13 cellular contexts compared by ENCODE assay signal in the genomic region with DNA sequence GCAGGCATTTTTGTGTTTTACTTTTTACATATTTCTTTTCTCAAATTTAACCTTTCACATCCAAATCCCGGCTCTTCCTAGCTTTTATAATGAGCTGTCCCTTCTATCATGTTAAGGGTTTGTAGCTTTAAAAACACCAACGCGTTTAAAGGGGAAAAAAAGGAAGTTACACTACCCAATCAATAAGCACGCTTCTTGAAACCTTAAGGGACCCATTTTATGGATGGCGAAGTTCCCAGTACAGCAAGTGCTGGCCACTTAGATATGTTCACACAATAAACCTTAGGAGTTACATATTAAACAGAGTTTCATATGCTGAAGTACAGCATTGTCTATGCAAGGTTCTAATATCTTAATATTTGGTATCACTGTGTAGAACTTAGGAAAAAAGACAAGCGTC. TPM values are rescaled to one million over a fixed set of nuclear protein-coding genes. Genes with fewer than 3 reads are reported as not detected.
DNase-seq lines count a peak whose midpoint lies in the region; ATAC-seq, FAIRE-seq and TF ChIP-seq lines count a peak whose summit lies in the region.
"Had no signal": no experiment of that assay in that cellular context is flagged by ENCODE, and none has a peak within 500 bp of the region (broad histone marks: within the 10 kb centered on the region; RNA-seq: fewer than 3 reads in every experiment).

No MANE protein-coding gene starts in this region.

- peak overlapping the region; percentile 97 for H3K27ac Mint-ChIP-seq in chondrocyte (ENCODE audit: unreplicated experiment)

- H3K4me3 ChIP-seq in HFF-Myc (replicated peaks; ENCODE audit: low read depth, low read length) (peak overlapping the region; percentile 69), subcutaneous abdominal adipose tissue (ENCODE audit: low read depth in 1 of 5, low read length in 5 of 5) (peak overlapping the region; percentile 75 to 95 (median 83))

- H3K9me3 ChIP-seq in subcutaneous abdominal adipose tissue (ENCODE audit: control insufficient read depth in 5 of 5, low read length in 5 of 5): no peaks in the 10 kb centered on the region

- peaks cover 45% of the 10 kb centered on the region for H3K4me1 Mint-ChIP-seq in chondrocyte (ENCODE audit: low read depth)

- H3K4me3 Mint-ChIP-seq in chondrocyte (ENCODE audit: unreplicated experiment): peak overlapping the region; percentile 89

- ATAC-seq in GM21576 (IDR thresholded peaks at IDR 0.05; ENCODE audit: unreplicated experiment): no peak

- H3K36me3 Mint-ChIP-seq in chondrocyte (ENCODE audit: low read depth): peaks cover 8% of the 10 kb centered on the region

- FAIRE-seq in GM12891 (lab: Jason Lieb, UNC): no peak
- FAIRE-seq: G401.6, islet of Langerhans had no signal

- peaks cover 0 to 46% (median 37%) of the 10 kb centered on the region in 5 donors for H3K4me1 ChIP-seq in subcutaneous abdominal adipose tissue (ENCODE audit: control insufficient read depth in 5 of 5, insufficient read depth in 5 of 5, low read length in 5 of 5)

- H3K27me3 ChIP-seq in subcutaneous abdominal adipose tissue (ENCODE audit: control insufficient read depth in 5 of 5, insufficient read depth in 4 of 5, low read length in 5 of 5): no peaks in the 10 kb centered on the region

- no peak for TF ChIP-seq POLR2A in GM12891 (IDR thresholded peaks at IDR 0.05; ENCODE audit: low read depth, low read length)

- no peaks in the 10 kb centered on the region for H3K27me3 Mint-ChIP-seq in chondrocyte (ENCODE audit: low read depth)

- H3K36me3 ChIP-seq in subcutaneous abdominal adipose tissue (ENCODE audit: control insufficient read depth in 5 of 5, insufficient read depth in 5 of 5, low read length in 5 of 5): peaks cover 10 to 14% (median 12%) of the 10 kb centered on the region in 5 donors

- DNase-seq in HFF-Myc (ENCODE audit: extremely low read depth, low read depth) (no peak), chondrocyte (ENCODE audit: low spot score) (no peak), lung microvascular endothelial cell (ENCODE audit: low read depth in 2 of 2) (peak; percentile 53 to 56), GM12891 (ENCODE audit: insufficient read length, low spot score) (no peak), SK-N-DZ (ENCODE audit: low spot score) (no peak)
- no peak for DNase-seq in stimulated activated CD8-positive, alpha-beta memory T cell treated with anti-CD3 and anti-CD28 coated beads, Interleukin-4, amount 100 ng/mL, for 48 hours
- DNase-seq: activated T-cell treated with anti-CD3 and anti-CD28 coated beads, Interleukin-2, amount 50 U/mL, for 1 hour; effector CD4-positive, alpha-beta T cell; NCI-H510A had no signal

- no peaks in the 10 kb centered on the region for H3K9me3 Mint-ChIP-seq in chondrocyte (ENCODE audit: low read depth)

- TF ChIP-seq CTCF in HFF-Myc (IDR thresholded peaks at IDR 0.05; ENCODE audit: low read depth, low read length, missing control alignments) (no peak), chondrocyte (IDR thresholded peaks at IDR 0.05) (no peak)

- peak overlapping the region; percentile 99 for H3K27ac ChIP-seq in subcutaneous abdominal adipose tissue (ENCODE audit: low read depth, low read length)

- peak overlapping the region; percentile 68 to 99 (median 88) for H3K9ac ChIP-seq in subcutaneous abdominal adipose tissue (ENCODE audit: low read length in 5 of 5)

TF ChIP-seq in GM12891, 5 proteins besides CTCF, POLR2A, EP300 and RAD21:
- TF ChIP-seq PAX5 (IDR thresholded peaks at IDR 0.05; ENCODE audit: insufficient read depth, low read length, severe bottlenecking) (no peak), POU2F2 (IDR thresholded peaks at IDR 0.05; ENCODE audit: low read depth, low read length) (no peak)

RNA-seq across cellular contexts. Expression of a gene that starts 1.8 kb away (rescaled TPM):
- total RNA-seq in chondrocyte (8.2 to 15.0 TPM (median 9.4 TPM) in 3 replicates), lung microvascular endothelial cell (361 and 479 TPM in 2 replicates)
- polyA plus RNA-seq in GM12891 (2012; ENCODE audit: low read depth, missing spikeins): 1.3 TPM
- polyA plus RNA-seq in SK-N-DZ (2014; cell fraction: cytosol; rRNA removed): not detected in 2 replicates
- 0.07 TPM in 1 of 2 replicates, not detected in the other for polyA plus RNA-seq in SK-N-DZ (2014; cell fraction: nucleus; rRNA removed)

RNA-seq across cellular contexts. Expression of a gene that starts 16.9 kb away (rescaled TPM):
- total RNA-seq in chondrocyte (not detected in 3 replicates), lung microvascular endothelial cell (not detected in 2 replicates)
- polyA plus RNA-seq in GM12891 (2012; ENCODE audit: low read depth, missing spikeins): not detected
- polyA plus RNA-seq in SK-N-DZ (2014; cell fraction: cytosol; rRNA removed): 0.83 TPM in 1 of 2 replicates, not detected in the other
- 0.51 and 2.5 TPM in 2 replicates for polyA plus RNA-seq in SK-N-DZ (2014; cell fraction: nucleus; rRNA removed)

RNA-seq across cellular contexts. Expression of a gene that starts 32.7 kb away (rescaled TPM):
- 6.0 to 14.1 TPM (median 10.6 TPM) in 3 replicates for total RNA-seq in chondrocyte
- total RNA-seq in lung microvascular endothelial cell: 72.1 and 139 TPM in 2 replicates
- polyA plus RNA-seq in GM12891 (2012; ENCODE audit: low read depth, missing spikeins): 0.94 TPM
- not detected in 2 replicates for polyA plus RNA-seq in SK-N-DZ (2014; cell fraction: cytosol; rRNA removed)
- polyA plus RNA-seq in SK-N-DZ (2014; cell fraction: nucleus; rRNA removed): 0.96 TPM in 1 of 2 replicates, not detected in the other

Comparison
In these comparisons a context has a peak if more than half of its experiments do, and no peak if none do; other contexts are left out.
1. DNase-seq: peak in lung microvascular endothelial cell (2 of 2); none in HFF-Myc (single experiment), chondrocyte (single experiment), GM12891 (single experiment), SK-N-DZ (single experiment) and stimulated activated CD8-positive, alpha-beta memory T cell treated with anti-CD3 and anti-CD28 coated beads, Interleukin-4, amount 100 ng/mL, for 48 hours (single experiment).
2. RNA of a gene that starts 1.8 kb away (total RNA-seq): 361 to 479 TPM in lung microvascular endothelial cell; 8.2 to 15.0 TPM in chondrocyte; every median in the first group is over 10 times any median in the second.